Comparison of ENCODE assay signal across 11 cellular contexts in genomic region chr9:131675437-131676022, GRCh38.
A peak's percentile ranks its signal among the peaks of the same experiment; 100 is the strongest.
DNase-seq lines count a peak whose midpoint lies in the region; ATAC-seq and TF ChIP-seq lines count a peak whose summit lies in the region.
"Had no signal": no experiment of that assay in that cellular context is flagged by ENCODE, and none has a peak within 500 bp of the region (broad histone marks: within the 10 kb centered on the region; RNA-seq: fewer than 3 reads in every experiment).

No MANE protein-coding gene starts in this region.

- H3K79me2 ChIP-seq in SU-DHL-6 (ENCODE audit: insufficient read depth, low read length): peaks cover 77% of the 10 kb centered on the region

- peak overlapping the region; percentile 50 for H3K4me3 ChIP-seq in SU-DHL-6 (ENCODE audit: insufficient read depth, low read length, poor library complexity, severe bottlenecking)
- H3K4me3 ChIP-seq in gastroesophageal sphincter: no peak overlapping the region
- H3K4me3 ChIP-seq: A549, K562 had no signal

- H4K20me1 ChIP-seq in SU-DHL-6 (ENCODE audit: low read depth, low read length): no peaks in the 10 kb centered on the region; the same call in 1 of the 2 replicates

- ATAC-seq in gastroesophageal sphincter (no peak), esophagus mucosa (no peak)
- no peak for ATAC-seq in stimulated activated memory B cell treated with anti-CD40 and anti-IgM and Interleukin-4, amounts not matched to agents 10 μg/mL and 1 μg/mL and 100 μg/mL, for 72 hours
- ATAC-seq: A549, K562 had no signal

- TF ChIP-seq CTCF in SU-DHL-6 (IDR thresholded peaks at IDR 0.05; ENCODE audit: insufficient read depth, low read length, poor library complexity, severe bottlenecking) (no peak), gastroesophageal sphincter (IDR thresholded peaks at IDR 0.05) (no peak)

- H3K4me1 ChIP-seq in gastroesophageal sphincter: peaks cover 28 to 100% (median 58%) of the 10 kb centered on the region in 3 donors

- no peak overlapping the region for H2AFZ ChIP-seq in SU-DHL-6 (ENCODE audit: low read depth, low read length, severe bottlenecking)

- H3K4me3 Mint-ChIP-seq in stimulated activated memory B cell treated with anti-CD40 and anti-IgM and Interleukin-4, amounts not matched to agents 10 μg/mL and 1 μg/mL and 100 μg/mL, for 72 hours: peak overlapping the region; percentile 100

- H3K4me2 ChIP-seq in SU-DHL-6 (ENCODE audit: low read depth, low read length, poor library complexity, severe bottlenecking): peak overlapping the region; percentile 86

- peak overlapping the region; percentile 56 for H3K9ac ChIP-seq in SU-DHL-6 (ENCODE audit: low read length)

- peak overlapping the region; percentile 94 for H3K27ac ChIP-seq in SU-DHL-6 (ENCODE audit: low read depth, low read length)
- H3K27ac ChIP-seq in gastroesophageal sphincter: peak overlapping the region in 3 of 4 donors; percentile 82 to 84 (median 82)
- H3K27ac ChIP-seq: epithelial cell of prostate had no signal

- no peaks in the 10 kb centered on the region for H3K9me2 ChIP-seq in SU-DHL-6 (replicated peaks; ENCODE audit: insufficient read depth, low read length)

- H3K27me3 Mint-ChIP-seq in stimulated activated memory B cell treated with anti-CD40 and anti-IgM and Interleukin-4, amounts not matched to agents 10 μg/mL and 1 μg/mL and 100 μg/mL, for 72 hours: no peaks in the 10 kb centered on the region

- H3K9me3 ChIP-seq in SU-DHL-6 (ENCODE audit: insufficient read depth, low read length) (no peaks in the 10 kb centered on the region), gastroesophageal sphincter (no peaks in the 10 kb centered on the region)
- H3K9me3 ChIP-seq: A549 had no signal

- peak; percentile 3 for DNase-seq in SKM-1 treated with dmso at 0.1 percent for 144 hours (lab: John Stamatoyannopoulos, UW; ENCODE audit: unreplicated experiment)
- DNase-seq in SKM-1 (lab: John Stamatoyannopoulos, UW; ENCODE audit: unreplicated experiment): no peak
- DNase-seq in iPS-NIHi11 (ENCODE audit: low spot score): no peak
- no peak for DNase-seq in C1 segment of cervical spinal cord (lab: John Stamatoyannopoulos, UW)

- no peaks in the 10 kb centered on the region for H3K9me3 Mint-ChIP-seq in stimulated activated memory B cell treated with anti-CD40 and anti-IgM and Interleukin-4, amounts not matched to agents 10 μg/mL and 1 μg/mL and 100 μg/mL, for 72 hours

- peaks cover 57% of the 10 kb centered on the region for H3K36me3 Mint-ChIP-seq in stimulated activated memory B cell treated with anti-CD40 and anti-IgM and Interleukin-4, amounts not matched to agents 10 μg/mL and 1 μg/mL and 100 μg/mL, for 72 hours

- H3K36me3 ChIP-seq in SU-DHL-6 (ENCODE audit: low read length): no peaks in the 10 kb centered on the region
- no peaks in the 10 kb centered on the region for H3K36me3 ChIP-seq in gastroesophageal sphincter

- no peak for TF ChIP-seq POLR2A in gastroesophageal sphincter (IDR thresholded peaks at IDR 0.05)

- H3K4me1 Mint-ChIP-seq in stimulated activated memory B cell treated with anti-CD40 and anti-IgM and Interleukin-4, amounts not matched to agents 10 μg/mL and 1 μg/mL and 100 μg/mL, for 72 hours: peaks cover 95% of the 10 kb centered on the region

- H3F3A ChIP-seq in SU-DHL-6 (ENCODE audit: insufficient read depth): peaks cover 26% of the 10 kb centered on the region

- TF ChIP-seq EP300 in gastroesophageal sphincter (IDR thresholded peaks at IDR 0.05): no peak

- 89 to 95% methylated on average over 3 to 5 of the region's 6 CpGs for WGBS in gastroesophageal sphincter (ENCODE audit: low coverage in 1 of 2), 2 donors

- H3K27me3 ChIP-seq in SU-DHL-6 (ENCODE audit: low read length) (no peaks in the 10 kb centered on the region), gastroesophageal sphincter (no peaks in the 10 kb centered on the region)

- peak overlapping the region; percentile 97 for H3K27ac Mint-ChIP-seq in stimulated activated memory B cell treated with anti-CD40 and anti-IgM and Interleukin-4, amounts not matched to agents 10 μg/mL and 1 μg/mL and 100 μg/mL, for 72 hours
